8 cellular contexts compared by ENCODE assay signal in genomic region chr1:16440480-16441311, GRCh38. TPM values are rescaled to one million over a fixed set of nuclear protein-coding genes. Genes with fewer than 3 reads are reported as not detected.
DNase-seq lines count a peak whose midpoint lies in the region; ATAC-seq and TF ChIP-seq lines count a peak whose summit lies in the region.

NECAP2 (plus strand) TSS chr1:16440724; CDS start chr1:16440762, 38 bp downstream.

- in situ Hi-C loops in GM18951 (cut with MboI; ENCODE audit: low sequenced_read_pairs, unreplicated experiment) = no loop called here

- H3K27ac ChIP-seq in caudate nucleus (ENCODE audit: low read depth, low read length) (peak within 1 kb of the TSS; percentile 82), spleen (peak within 1 kb of the TSS; percentile 84 to 96 (median 94))

- H3K36me3 ChIP-seq in spleen = peaks cover 0 to 39% (median 26%) of the 10 kb centered on the region in 6 donors

- DNase-seq in AG08396 (ENCODE audit: low spot score) = peak; percentile 94
- DNase-seq in NCI-H345 treated with DMSO at 0.1 percent for 48 hours (lab: John Stamatoyannopoulos, UW; ENCODE audit: unreplicated experiment) = peak; percentile 91
- DNase-seq in activated CD4-positive, CD25-positive, alpha-beta regulatory T cell (lab: John Stamatoyannopoulos, UW) = peak; percentile 87 to 96 (median 90)
- peak in 60 of 61 donors; percentile 44 to 94 (median 85) for DNase-seq in caudate nucleus (lab: John Stamatoyannopoulos, UW)
- peak; percentile 93 for DNase-seq in inferior parietal cortex (ENCODE audit: extremely low spot score)
- DNase-seq in spleen = peak; percentile 99

- TF ChIP-seq POLR2A in GM18951 (IDR thresholded peaks at IDR 0.05; ENCODE audit: extremely low read depth, insufficient read depth, insufficient read length) = peak; percentile 92
- peak in 1 of 3 donors; percentile 10 for TF ChIP-seq POLR2A in spleen (IDR thresholded peaks at IDR 0.05)

- peak; percentile 88 for ATAC-seq in HG03280 (IDR thresholded peaks at IDR 0.05; ENCODE audit: unreplicated experiment)

- H3K4me3 ChIP-seq in spleen = peak within 1 kb of the TSS; percentile 68 to 99 (median 97)

- H3K4me1 ChIP-seq in spleen = peaks cover 25 to 67% (median 49%) of the 10 kb centered on the region in 6 donors

- H3K27me3 ChIP-seq in spleen (replicated peaks in 1 of 7) = no peaks in the 10 kb centered on the region

- peak; percentile 83 to 94 (median 91) for TF ChIP-seq CTCF in spleen (IDR thresholded peaks at IDR 0.05 in 8 of 11, conservative IDR thresholded peaks at IDR 0.05 in 3 of 11)

- no peaks in the 10 kb centered on the region for H3K9me3 ChIP-seq in spleen

- 0 to 1% (median 1%) methylated on average over 42 to 70 of the region's 70 CpGs for WGBS in spleen, 5 donors

- intact Hi-C loops in spleen (cut with DNase I; ENCODE audit: low total_unique reads) = no loop called here

RNA-seq across cellular contexts. Expression of gene NECAP2, which starts in this region (rescaled TPM):
- total RNA-seq in spleen = 100 to 1,000 TPM in 6 of 7 donors, 10 to 100 TPM in 1; 98.8 to 150 (median 122) TPM
- polyA plus RNA-seq in spleen = 100 to 1,000 TPM in 1 of 3 donors, 10 to 100 TPM in 2; 59.7 to 105 (median 78.6) TPM

Comparison
In these comparisons a context has a peak if more than half of its experiments do, and no peak if none do; other contexts are left out.
1. Peak in every context shown above with its lines: DNase-seq, ATAC-seq, H3K4me3 ChIP-seq and H3K27ac ChIP-seq.